Comparison of ENCODE assay signal across 1 cellular context in genomic region chr1:13469343-13469742, GRCh38.
TF ChIP-seq lines count a peak whose summit lies in the region.

No MANE protein-coding gene starts in this region.

TF ChIP-seq in K562, 482 proteins besides CTCF, POLR2A, EP300 and RAD21:
- TF ChIP-seq CREBBP (IDR thresholded peaks at IDR 0.05; ENCODE audit: low read depth, low read length) (no peak), HNRNPL (IDR thresholded peaks at IDR 0.05; ENCODE audit: low read depth, low read length) (no peak), NFATC3 (IDR thresholded peaks at IDR 0.05) (no peak), MECOM (CRISPR knock-in tag; IDR thresholded peaks at IDR 0.05) (no peak)
TF ChIP-seq in K562: peak in this region for 0.
